In the genomic region with DNA sequence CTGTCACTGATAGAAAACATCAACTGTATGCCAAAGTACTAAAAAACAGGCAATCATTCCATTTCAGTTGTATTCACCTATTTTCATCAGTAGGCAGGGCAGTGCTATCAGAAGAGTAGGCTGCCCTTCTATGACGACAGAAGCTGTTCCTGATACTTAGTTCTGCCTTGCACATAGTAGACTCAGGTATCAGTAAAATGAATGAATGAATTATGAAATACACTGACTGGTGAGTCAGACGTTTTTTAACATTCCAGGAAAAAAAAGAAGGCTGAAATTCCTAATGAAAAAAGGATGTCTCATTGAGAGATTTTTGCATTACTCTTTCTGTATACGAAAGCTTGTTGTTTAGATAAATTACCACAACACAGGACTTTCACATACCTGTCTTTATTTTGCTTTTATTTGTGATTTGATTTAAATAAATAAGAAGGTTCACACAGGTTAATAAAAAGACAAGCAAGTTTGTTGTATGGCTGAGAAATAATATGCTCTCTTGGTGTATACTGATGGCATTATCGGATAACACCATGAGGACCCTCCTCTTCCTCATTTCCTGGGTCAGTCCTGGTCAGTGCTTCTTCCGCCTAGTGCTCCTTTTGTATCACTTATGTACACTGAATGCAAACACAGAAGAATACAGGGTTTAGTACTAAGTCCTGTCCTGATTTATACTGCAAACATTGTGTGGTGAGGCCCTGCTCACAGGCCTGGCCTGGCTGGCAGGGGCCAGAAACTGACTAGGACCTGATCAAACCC, we compare ENCODE assay signal across 19 cellular contexts. TPM values are rescaled to one million over a fixed set of nuclear protein-coding genes. Genes with fewer than 3 reads are reported as not detected.
A peak's percentile ranks its signal among the peaks of the same experiment; 100 is the strongest.
DNase-seq lines count a peak whose midpoint lies in the region; ATAC-seq, FAIRE-seq and TF ChIP-seq lines count a peak whose summit lies in the region.
"Had no signal": no experiment of that assay in that cellular context is flagged by ENCODE, and none has a peak within 500 bp of the region (broad histone marks: within the 10 kb centered on the region; RNA-seq: fewer than 3 reads in every experiment).

No MANE protein-coding gene starts in this region.

- no peak overlapping the region for H3K4me2 ChIP-seq in astrocyte (ENCODE audit: low read length)
- H3K4me2 ChIP-seq: A549 had no signal

- no peak overlapping the region for H2AFZ ChIP-seq in astrocyte (ENCODE audit: low read depth, low read length)

- intact Hi-C loops in left ventricle myocardium inferior (cut with micrococcal nuclease) (no loop called here), right cardiac atrium (cut with DNase I) (loop anchor here in 1 of 4 donors (10.0 kb wide), 1 partner anchor 61 kb away; no protein-coding TSS in a partner anchor)

- H3K36me3 ChIP-seq in left ventricle myocardium inferior, result no peaks in the 10 kb centered on the region
- H3K36me3 ChIP-seq in astrocyte (ENCODE audit: insufficient read depth, low read length), result no peaks in the 10 kb centered on the region
- H3K36me3 ChIP-seq in gastroesophageal sphincter, result peaks cover 0 to 6% of the 10 kb centered on the region in 2 donors
- H3K36me3 ChIP-seq: lower lobe of right lung, upper lobe of left lung had no signal

- FAIRE-seq in astrocyte (lab: Jason Lieb, UNC), result no peak
- FAIRE-seq: A549 had no signal

- peaks cover 91% of the 10 kb centered on the region for H4K20me1 ChIP-seq in astrocyte (ENCODE audit: insufficient read depth, low read length)

- no peaks in the 10 kb centered on the region for H3K27me3 ChIP-seq in left ventricle myocardium inferior (ENCODE audit: low read depth)
- H3K27me3 ChIP-seq in right cardiac atrium (ENCODE audit: control insufficient read depth, insufficient read depth), result no peaks in the 10 kb centered on the region
- H3K27me3 ChIP-seq in astrocyte (ENCODE audit: insufficient read depth, low read length), result no peaks in the 10 kb centered on the region
- no peaks in the 10 kb centered on the region for H3K27me3 ChIP-seq in gastroesophageal sphincter
- H3K27me3 ChIP-seq: right lobe of liver, upper lobe of left lung had no signal

- DNase-seq in left ventricle myocardium inferior (no peak), right cardiac atrium (no peak), astrocyte (ENCODE audit: low read depth) (peak; percentile 39), NCI-H2107 treated with DMSO at 0.1 percent for 48 hours (lab: John Stamatoyannopoulos, UW; ENCODE audit: unreplicated experiment) (no peak), hippocampal formation (lab: John Stamatoyannopoulos, UW) (no peak)
- DNase-seq: activated CD4-positive, alpha-beta T cell treated with anti-CD3 and anti-CD28 coated beads for 48 hours; activated naive CD8-positive, alpha-beta T cell treated with anti-CD3 and anti-CD28 coated beads for 36 hours; Calu3; lower lobe of right lung; NCI-H187 treated with DMSO at 0.1 percent for 48 hours; right lobe of liver; RPMI8226; T-helper 17 cell; upper lobe of left lung had no signal

- 63% methylated on average over 5 of the region's 5 CpGs for WGBS in right cardiac atrium
- WGBS in gastroesophageal sphincter (ENCODE audit: low coverage in 1 of 2), 2 donors, result 39 to 60% methylated on average over 4 to 5 of the region's 5 CpGs

- TF ChIP-seq CTCF in left ventricle myocardium inferior (IDR thresholded peaks at IDR 0.05; ENCODE audit: borderline replicate concordance), result no peak
- no peak for TF ChIP-seq CTCF in astrocyte (IDR thresholded peaks at IDR 0.05; ENCODE audit: insufficient read depth, low read depth, low read length)
- TF ChIP-seq CTCF in gastroesophageal sphincter (IDR thresholded peaks at IDR 0.05), result no peak

- no peak for TF ChIP-seq POLR2A in gastroesophageal sphincter (IDR thresholded peaks at IDR 0.05)

- H3K27ac Mint-ChIP-seq in astrocyte (ENCODE audit: unreplicated experiment), result no peak overlapping the region
- H3K27ac Mint-ChIP-seq: activated naive CD8-positive, alpha-beta T cell treated with anti-CD3 and anti-CD28 coated beads for 36 hours had no signal

- ATAC-seq in right cardiac atrium (no peak), gastroesophageal sphincter (no peak), HG02642 (IDR thresholded peaks at IDR 0.05; ENCODE audit: poor library complexity, unreplicated experiment) (no peak), HG02610 (IDR thresholded peaks at IDR 0.05; ENCODE audit: unreplicated experiment) (no peak)
- ATAC-seq: A549, lower lobe of right lung, T-helper 17 cell had no signal

- H3K79me2 ChIP-seq in astrocyte (ENCODE audit: insufficient read depth, low read length), result peaks cover 41% of the 10 kb centered on the region

- H3K9me3 ChIP-seq in left ventricle myocardium inferior (replicated peaks), result no peaks in the 10 kb centered on the region
- H3K9me3 ChIP-seq in right cardiac atrium (ENCODE audit: control insufficient read depth, low read length), result no peaks in the 10 kb centered on the region
- H3K9me3 ChIP-seq in astrocyte (ENCODE audit: insufficient read depth, low read depth, low read length), result no peaks in the 10 kb centered on the region
- no peaks in the 10 kb centered on the region for H3K9me3 ChIP-seq in gastroesophageal sphincter
- H3K9me3 ChIP-seq: A549, lower lobe of right lung, right lobe of liver, upper lobe of left lung had no signal

- H3K4me3 ChIP-seq in left ventricle myocardium inferior (no peak overlapping the region), right cardiac atrium (ENCODE audit: low read length) (no peak overlapping the region), astrocyte (ENCODE audit: insufficient read depth, low read depth, low read length) (no peak overlapping the region), gastroesophageal sphincter (no peak overlapping the region)
- H3K4me3 ChIP-seq: A549, lower lobe of right lung, right lobe of liver, upper lobe of left lung had no signal

- TF ChIP-seq EP300 in gastroesophageal sphincter (IDR thresholded peaks at IDR 0.05), result no peak

- no peaks in the 10 kb centered on the region for H3K9me3 Mint-ChIP-seq in astrocyte (ENCODE audit: unreplicated experiment)
- H3K9me3 Mint-ChIP-seq: activated naive CD8-positive, alpha-beta T cell treated with anti-CD3 and anti-CD28 coated beads for 36 hours had no signal

- peaks cover 6% of the 10 kb centered on the region for H3K4me1 Mint-ChIP-seq in astrocyte (ENCODE audit: low read depth, unreplicated experiment)

- peaks cover 6% of the 10 kb centered on the region for H3K36me3 Mint-ChIP-seq in astrocyte (ENCODE audit: low read depth, unreplicated experiment)
- H3K36me3 Mint-ChIP-seq: activated naive CD8-positive, alpha-beta T cell treated with anti-CD3 and anti-CD28 coated beads for 36 hours had no signal

- no peak overlapping the region for H3K4me3 Mint-ChIP-seq in astrocyte (ENCODE audit: unreplicated experiment)
- H3K4me3 Mint-ChIP-seq: activated naive CD8-positive, alpha-beta T cell treated with anti-CD3 and anti-CD28 coated beads for 36 hours; T-helper 17 cell had no signal

- H3K27me3 Mint-ChIP-seq in astrocyte (ENCODE audit: low read depth, unreplicated experiment), result no peaks in the 10 kb centered on the region
- H3K27me3 Mint-ChIP-seq: activated naive CD8-positive, alpha-beta T cell treated with anti-CD3 and anti-CD28 coated beads for 36 hours; T-helper 17 cell had no signal

- H3K4me1 ChIP-seq in left ventricle myocardium inferior (peaks cover 81% of the 10 kb centered on the region), right cardiac atrium (ENCODE audit: control insufficient read depth, insufficient read depth, low read length) (peaks cover 21% of the 10 kb centered on the region), astrocyte (ENCODE audit: insufficient read depth, low read length) (no peaks in the 10 kb centered on the region), gastroesophageal sphincter (peaks cover 15 to 72% (median 30%) of the 10 kb centered on the region in 3 donors)

- no peak overlapping the region for H3K9ac ChIP-seq in astrocyte (ENCODE audit: low read length)

- peak overlapping the region; percentile 45 for H3K27ac ChIP-seq in left ventricle myocardium inferior (replicated peaks)
- no peak overlapping the region for H3K27ac ChIP-seq in right cardiac atrium (ENCODE audit: low read length)
- H3K27ac ChIP-seq in astrocyte (ENCODE audit: low read depth, low read length), result no peak overlapping the region
- peak overlapping the region in 3 of 4 donors; percentile 13 to 71 (median 52) for H3K27ac ChIP-seq in gastroesophageal sphincter
- H3K27ac ChIP-seq: A549, lower lobe of right lung, right lobe of liver, upper lobe of left lung had no signal

RNA-seq across cellular contexts. Expression of a gene that starts 39.4 kb away (rescaled TPM):
- total RNA-seq in left ventricle myocardium inferior, result 0.11 TPM
- under 1 TPM in 2 of 4 donors, not detected in 2; 0.11 to 0.17 TPM for total RNA-seq in right cardiac atrium
- 0.14 TPM for polyA plus RNA-seq in right cardiac atrium
- total RNA-seq in astrocyte, result 0.14 and 0.16 TPM in 2 replicates
- total RNA-seq in gastroesophageal sphincter, result 1 to 10 TPM in 1 of 4 donors, not detected in 3; 4.4 TPM
- total RNA-seq: activated naive CD8-positive, alpha-beta T cell treated with anti-CD3 and anti-CD28 coated beads for 36 hours; epithelial cell of proximal tubule; right lobe of liver had no signal

Comparison
In these comparisons a context has a peak if more than half of its experiments do, and no peak if none do; other contexts are left out.
1. H3K27ac ChIP-seq: peak in left ventricle myocardium inferior (single experiment) and gastroesophageal sphincter (3 of 4); none in right cardiac atrium (single experiment) and astrocyte (single experiment).